33 cellular contexts compared by ENCODE assay signal in the genomic region with DNA sequence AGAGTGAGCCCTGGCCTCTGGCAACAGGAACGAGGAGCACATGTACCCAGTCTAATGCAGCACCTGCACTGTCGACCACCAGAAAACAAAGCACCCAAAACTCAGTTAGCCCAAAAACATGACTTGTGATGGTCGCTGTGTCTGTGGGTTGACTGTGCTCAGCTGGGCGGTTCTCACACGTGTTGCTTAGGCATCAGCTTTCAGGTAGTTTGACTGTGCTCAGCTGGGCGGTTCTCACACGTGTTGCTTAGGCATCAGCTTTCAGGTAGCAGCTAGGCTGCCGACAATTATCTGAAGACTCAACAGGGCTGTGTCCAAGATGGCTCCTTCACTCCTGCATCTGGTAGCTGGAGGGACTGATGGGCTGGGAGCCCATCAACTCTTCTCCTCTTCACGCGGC. TPM values are rescaled to one million over a fixed set of nuclear protein-coding genes. Genes with fewer than 3 reads are reported as not detected.
"Had no signal": no experiment of that assay in that cellular context is flagged by ENCODE, and none has a peak within 500 bp of the region (broad histone marks: within the 10 kb centered on the region; RNA-seq: fewer than 3 reads in every experiment).

No MANE protein-coding gene starts in this region.

- H3K4me1 ChIP-seq: colonic mucosa, foreskin keratinocyte, prostate gland, right atrium auricular region had no signal

- H3K4me2 ChIP-seq: hepatocyte had no signal

- H3K27ac Mint-ChIP-seq: memory B cell; natural killer cell; stimulated activated effector memory CD8-positive, alpha-beta T cell treated with anti-CD3 and anti-CD28 coated beads, Interleukin-12 subunit alpha, Interleukin-12 subunit beta, amount 100 ng/mL, for 72 hours had no signal

- H3K4me3 Mint-ChIP-seq: memory B cell; natural killer cell; stimulated activated effector memory CD8-positive, alpha-beta T cell treated with anti-CD3 and anti-CD28 coated beads, Interleukin-12 subunit alpha, Interleukin-12 subunit beta, amount 100 ng/mL, for 72 hours; type B pancreatic cell had no signal

- H3K27ac ChIP-seq: colonic mucosa, esophagus muscularis mucosa, foreskin keratinocyte, gastroesophageal sphincter, heart left ventricle, hepatocyte, prostate gland, right atrium auricular region, sigmoid colon, stomach, thyroid gland had no signal

- H3K9me3 Mint-ChIP-seq: natural killer cell; stimulated activated effector memory CD8-positive, alpha-beta T cell treated with anti-CD3 and anti-CD28 coated beads, Interleukin-12 subunit alpha, Interleukin-12 subunit beta, amount 100 ng/mL, for 72 hours had no signal

- H3K36me3 ChIP-seq: colonic mucosa, esophagus muscularis mucosa, gastroesophageal sphincter, heart left ventricle, prostate gland, right atrium auricular region, sigmoid colon, stomach, thyroid gland had no signal

- H3K36me3 Mint-ChIP-seq: natural killer cell; stimulated activated effector memory CD8-positive, alpha-beta T cell treated with anti-CD3 and anti-CD28 coated beads, Interleukin-12 subunit alpha, Interleukin-12 subunit beta, amount 100 ng/mL, for 72 hours had no signal

- H3K4me3 ChIP-seq: colonic mucosa, esophagus muscularis mucosa, gastroesophageal sphincter, heart left ventricle, hepatocyte, lung, prostate gland, right atrium auricular region, sigmoid colon, stomach, thyroid gland had no signal

- H2AFZ ChIP-seq: hepatocyte had no signal

- DNase-seq: colonic mucosa; dermis blood vessel endothelial cell; effector memory CD4-positive, alpha-beta T cell; foreskin keratinocyte; kidney; natural killer cell; sigmoid colon; stimulated activated CD4-positive, alpha-beta T cell treated with anti-CD3 and anti-CD28 coated beads, Interleukin-2, amount 100 ng/mL, for 24 hours; stimulated activated CD4-positive, alpha-beta T cell treated with anti-CD3 and anti-CD28 coated beads, Interleukin-4, amount 100 ng/mL, for 24 hours; stimulated activated naive CD4-positive, alpha-beta T cell treated with Interleukin-2 at 50 U/mL for 16 hours; stomach; thyroid gland had no signal

- ATAC-seq: foreskin keratinocyte; gastroesophageal sphincter; heart left ventricle; left lobe of liver; natural killer cell; stimulated activated effector memory CD8-positive, alpha-beta T cell treated with anti-CD3 and anti-CD28 coated beads, Interleukin-12 subunit alpha, Interleukin-12 subunit beta, amount 100 ng/mL, for 72 hours had no signal

- H3K79me2 ChIP-seq: hepatocyte had no signal

- H3K9me3 ChIP-seq: colonic mucosa, prostate gland, thyroid gland had no signal

RNA-seq across cellular contexts. Expression of a gene that starts 1.2 kb away (rescaled TPM):
- total RNA-seq: epithelial cell of proximal tubule, esophagus muscularis mucosa, foreskin keratinocyte, gastroesophageal sphincter, heart left ventricle, hepatocyte, mononuclear cell, natural killer cell, osteocyte, right atrium auricular region, stomach, temporal lobe, urinary bladder had no signal

RNA-seq across cellular contexts. Expression of a gene that starts 7.0 kb away (rescaled TPM):
- total RNA-seq: endothelial cell of umbilical vein, epithelial cell of proximal tubule, fibroblast of lung, foreskin keratinocyte, heart left ventricle, hepatocyte, left lobe of liver, liver, natural killer cell, osteocyte, right atrium auricular region, skeletal muscle tissue, stomach, subcutaneous adipose tissue, temporal lobe, urinary bladder had no signal
